In the genomic region with DNA sequence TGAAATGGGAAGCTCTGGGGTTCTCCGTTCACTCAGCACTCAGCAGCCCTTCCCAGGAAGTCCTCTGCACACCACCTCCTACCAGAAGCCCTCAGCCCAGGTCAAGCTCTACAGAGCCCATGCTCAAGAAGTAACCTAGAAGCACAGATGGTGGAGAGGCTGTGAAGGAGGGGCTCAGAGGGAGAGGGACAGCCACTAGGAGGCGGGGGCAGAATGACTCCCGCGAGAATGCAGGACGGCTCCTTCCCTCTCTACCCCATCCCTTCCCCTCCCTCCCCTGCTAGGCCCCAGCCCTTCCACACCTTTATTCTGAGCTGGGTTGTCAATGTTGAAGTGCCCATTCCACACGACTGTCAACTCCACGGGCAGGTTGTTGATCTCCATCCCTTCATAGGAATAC, we compare ENCODE assay signal across 21 cellular contexts.
"Had no signal": no experiment of that assay in that cellular context is flagged by ENCODE, and none has a peak within 500 bp of the region (broad histone marks: within the 10 kb centered on the region; RNA-seq: fewer than 3 reads in every experiment).

No MANE protein-coding gene starts in this region.

- H3K36me3 ChIP-seq: adrenal gland, breast epithelium, transverse colon had no signal

- FAIRE-seq: astrocyte had no signal

- H3K9me3 Mint-ChIP-seq: activated CD4-positive, alpha-beta T cell treated with anti-CD3 and anti-CD28 coated beads, Interleukin-2, amount 10 ng/mL, durations not matched to agents 7 days and 5 days; activated T-cell treated with anti-CD3 and anti-CD28 coated beads, Interleukin-2, amount 50 U/mL, for 24 hours; activated T-helper 2 cell treated with anti-CD3 and anti-CD28 coated beads, Interferon-gamma antibody, Interleukin-2, Interleukin-4, amounts not matched to agents 10 μg/mL and 5 μg/mL and 100 μg/mL, durations not matched to agents 14 hours and 24 hours and 36 hours; stimulated activated naive CD8-positive, alpha-beta T cell treated with anti-CD3 and anti-CD28 coated beads, Interleukin-15, Interleukin-2, amounts not matched to agents 100 ng/mL and 50 ng/mL, for 24 hours had no signal

- H3K27me3 ChIP-seq: adrenal gland, breast epithelium, transverse colon had no signal

- H3K4me1 ChIP-seq: adrenal gland, breast epithelium, transverse colon had no signal

- H3K9me3 ChIP-seq: adrenal gland, breast epithelium, transverse colon had no signal

- ATAC-seq: activated CD8-positive, alpha-beta T cell treated with anti-CD3 and anti-CD28 coated beads, Interleukin-2, amount 10 ng/mL, durations not matched to agents 7 days and 5 days; esophagus mucosa; left colon had no signal

- H3K4me3 Mint-ChIP-seq: activated CD4-positive, alpha-beta T cell treated with anti-CD3 and anti-CD28 coated beads, Interleukin-2, amount 10 ng/mL, durations not matched to agents 7 days and 5 days; activated CD8-positive, alpha-beta T cell treated with anti-CD3 and anti-CD28 coated beads, Interleukin-2, amount 10 ng/mL, durations not matched to agents 7 days and 5 days; activated T-cell treated with anti-CD3 and anti-CD28 coated beads, Interleukin-2, amount 50 U/mL, for 24 hours; stimulated activated naive CD8-positive, alpha-beta T cell treated with anti-CD3 and anti-CD28 coated beads, Interleukin-15, Interleukin-2, amounts not matched to agents 100 ng/mL and 50 ng/mL, for 24 hours had no signal

- H3K27ac Mint-ChIP-seq: activated CD4-positive, alpha-beta T cell treated with anti-CD3 and anti-CD28 coated beads, Interleukin-2, amount 10 ng/mL, durations not matched to agents 7 days and 5 days; activated CD8-positive, alpha-beta T cell treated with anti-CD3 and anti-CD28 coated beads, Interleukin-2, amount 10 ng/mL, durations not matched to agents 7 days and 5 days; activated T-cell treated with anti-CD3 and anti-CD28 coated beads, Interleukin-2, amount 50 U/mL, for 24 hours; activated T-helper 2 cell treated with anti-CD3 and anti-CD28 coated beads, Interferon-gamma antibody, Interleukin-2, Interleukin-4, amounts not matched to agents 10 μg/mL and 5 μg/mL and 100 μg/mL, durations not matched to agents 14 hours and 24 hours and 36 hours; stimulated activated naive CD8-positive, alpha-beta T cell treated with anti-CD3 and anti-CD28 coated beads, Interleukin-15, Interleukin-2, amounts not matched to agents 100 ng/mL and 50 ng/mL, for 24 hours had no signal

- H3K4me1 Mint-ChIP-seq: activated CD4-positive, alpha-beta T cell treated with anti-CD3 and anti-CD28 coated beads, Interleukin-2, amount 10 ng/mL, durations not matched to agents 7 days and 5 days had no signal

- H3K4me3 ChIP-seq: adrenal gland, breast epithelium, lung, skin epidermis, transverse colon had no signal

- H3K27ac ChIP-seq: adrenal gland, breast epithelium, skin epidermis, transverse colon had no signal

- H3K27me3 Mint-ChIP-seq: activated T-cell treated with anti-CD3 and anti-CD28 coated beads, Interleukin-2, amount 50 U/mL, for 24 hours; stimulated activated naive CD8-positive, alpha-beta T cell treated with anti-CD3 and anti-CD28 coated beads, Interleukin-15, Interleukin-2, amounts not matched to agents 100 ng/mL and 50 ng/mL, for 24 hours had no signal

- DNase-seq: activated CD4-positive, alpha-beta T cell treated with anti-CD3 and anti-CD28 coated beads, Interleukin-2, amount 10 ng/mL, durations not matched to agents 7 days and 5 days; activated CD8-positive, alpha-beta T cell treated with anti-CD3 and anti-CD28 coated beads, Interleukin-2, amount 10 ng/mL, durations not matched to agents 7 days and 5 days; activated naive CD4-positive, alpha-beta T cell treated with anti-CD3 and anti-CD28 coated beads, Interleukin-2, amount 50 U/mL, for 16 hours; activated T-cell treated with anti-CD3 and anti-CD28 coated beads, Interleukin-2, amount 50 U/mL, for 24 hours; adrenal gland; cerebellar nuclear complex; cortex of kidney; islet precursor cell; left colon; stimulated activated CD4-positive, alpha-beta T cell treated with anti-CD3 and anti-CD28 coated beads, Interleukin-15, amount 100 ng/mL, for 24 hours; stimulated activated CD4-positive, alpha-beta T cell treated with anti-CD3 and anti-CD28 coated beads, Interleukin-2, amount 100 ng/mL, for 48 hours; T-helper 1 cell; T-helper 9 cell; transverse colon had no signal
